Comparison of ENCODE assay signal across 17 cellular contexts in genomic region chr10:102045292-102045691, GRCh38.
"Had no signal": no experiment of that assay in that cellular context is flagged by ENCODE, and none has a peak within 500 bp of the region (broad histone marks: within the 10 kb centered on the region; RNA-seq: fewer than 3 reads in every experiment).

No MANE protein-coding gene starts in this region.

- H3K9me3 ChIP-seq: heart right ventricle, left ventricle myocardium inferior, right atrium auricular region, sigmoid colon, stomach, uterus had no signal

- H3K36me3 Mint-ChIP-seq: natural killer cell had no signal

- H3K27ac ChIP-seq: heart right ventricle, left ventricle myocardium inferior, right atrium auricular region, sigmoid colon, skin epidermis, stomach, uterus had no signal

- H3K9me3 Mint-ChIP-seq: natural killer cell, neural crest cell had no signal

- DNase-seq: effector memory CD4-positive, alpha-beta T cell; heart right ventricle; left ventricle myocardium inferior; natural killer cell; posterior cingulate gyrus; sigmoid colon; stimulated activated CD4-positive, alpha-beta T cell treated with anti-CD3 and anti-CD28 coated beads, Interleukin-2, amount 100 ng/mL, for 24 hours; stimulated activated naive CD4-positive, alpha-beta T cell; stomach; substantia nigra; trophoblast cell; uterus had no signal

- FAIRE-seq: frontal cortex, keratinocyte had no signal

- H3K36me3 ChIP-seq: left ventricle myocardium inferior, right atrium auricular region, sigmoid colon, stomach, uterus had no signal

- H3K4me1 ChIP-seq: right atrium auricular region, uterus had no signal

- H3K27ac Mint-ChIP-seq: natural killer cell had no signal

- H3K4me3 ChIP-seq: heart right ventricle, left ventricle myocardium inferior, right atrium auricular region, sigmoid colon, skin epidermis, stomach, uterus had no signal

- H3K27me3 ChIP-seq: heart right ventricle, right atrium auricular region, sigmoid colon, stomach, uterus had no signal

- H3K4me3 Mint-ChIP-seq: natural killer cell, neural crest cell had no signal

- ATAC-seq: heart right ventricle, natural killer cell had no signal
